12 cellular contexts compared by ENCODE assay signal in genomic region chr19:42276821-42277220, GRCh38. TPM values are rescaled to one million over a fixed set of nuclear protein-coding genes. Genes with fewer than 3 reads are reported as not detected.
DNase-seq lines count a peak whose midpoint lies in the region; ATAC-seq, FAIRE-seq and TF ChIP-seq lines count a peak whose summit lies in the region.
"Had no signal": no experiment of that assay in that cellular context is flagged by ENCODE, and none has a peak within 500 bp of the region (broad histone marks: within the 10 kb centered on the region; RNA-seq: fewer than 3 reads in every experiment).

No MANE protein-coding gene starts in this region.

- H3F3A ChIP-seq in GM23248 (ENCODE audit: insufficient read depth), result peaks cover 18% of the 10 kb centered on the region

- no peak for ATAC-seq in CD4-positive, alpha-beta T cell (ENCODE audit: poor library complexity)
- ATAC-seq in GM12878 (peak; percentile 16), HG03175 (IDR thresholded peaks at IDR 0.05; ENCODE audit: unreplicated experiment) (no peak), HG03469 (IDR thresholded peaks at IDR 0.05; ENCODE audit: unreplicated experiment) (no peak)

- no peaks in the 10 kb centered on the region for H3K9me3 ChIP-seq in CD4-positive, alpha-beta T cell (ENCODE audit: control insufficient read depth, low read length)
- H3K9me3 ChIP-seq in GM23248 (ENCODE audit: low read depth), result no peaks in the 10 kb centered on the region
- no peaks in the 10 kb centered on the region for H3K9me3 ChIP-seq in GM12878 (replicated peaks; ENCODE audit: control insufficient read depth, insufficient read depth, low read length)
- H3K9me3 ChIP-seq in prostate gland, result no peaks in the 10 kb centered on the region
- H3K9me3 ChIP-seq: SJSA1 had no signal

- H3K4me2 ChIP-seq in GM23248 (ENCODE audit: unreplicated experiment) (no peak overlapping the region), GM12878 (ENCODE audit: control insufficient read depth, insufficient read depth) (no peak overlapping the region)

- peaks cover 44% of the 10 kb centered on the region for H3K4me1 Mint-ChIP-seq in CD4-positive, alpha-beta T cell (ENCODE audit: low read depth)
- H3K4me1 Mint-ChIP-seq in nephron progenitor cell, result peaks cover 31% of the 10 kb centered on the region

- in situ Hi-C loops in GM23248 (cut with MboI), result no loop called here
- in situ Hi-C loops in GM12878 (cut with MboI), result loop anchor here (5.0 kb wide), 1 partner anchor 145 kb away; the partner anchor contains the start of gene POU2F2

- H2AFZ ChIP-seq in GM23248, result no peak overlapping the region
- no peak overlapping the region for H2AFZ ChIP-seq in GM12878 (ENCODE audit: control insufficient read depth, low read depth, low read length)

- no peak for TF ChIP-seq EP300 in GM12878 (IDR thresholded peaks at IDR 0.05; ENCODE audit: borderline replicate concordance in 1 of 2, control insufficient read depth in 1 of 2, low read depth in 2 of 2, low read length in 2 of 2)

- POLR2A ChIA-PET in CD4-positive, alpha-beta T cell (lab: Charles Lee), result no interaction called here
- POLR2A ChIA-PET in GM12878 (lab: Charles Lee), result interaction anchor here (1.3 to 1.7 kb wide), 2 partner anchors 16 to 33 kb away, joined by 3 to 5 read pairs; no protein-coding TSS in a partner anchor

- WGBS in GM23248 (ENCODE audit: low coverage in 1 of 2, low lambda C conversion rate in 2 of 2, missing lambda C conversion rate in 2 of 2), 2 experiments, result 49 to 62% methylated on average over 4 of the region's 4 CpGs
- WGBS in GM12878 (ENCODE audit: insufficient coverage, insufficient replicate concordance, low lambda C conversion rate, missing lambda C conversion rate), result 50% methylated on average over 4 of the region's 4 CpGs
- WGBS in prostate gland, result 63% methylated on average over 4 of the region's 4 CpGs

- peaks cover 21% of the 10 kb centered on the region for H3K36me3 Mint-ChIP-seq in CD4-positive, alpha-beta T cell (ENCODE audit: low read depth)
- peaks cover 14% of the 10 kb centered on the region for H3K36me3 Mint-ChIP-seq in nephron progenitor cell (ENCODE audit: low read depth)

- TF ChIP-seq RAD21 in GM12878 (IDR thresholded peaks at IDR 0.05; ENCODE audit: insufficient read depth, low read depth, low read length), result no peak

- H3K27ac ChIP-seq in CD4-positive, alpha-beta T cell (ENCODE audit: low read depth, low read length), result no peak overlapping the region
- H3K27ac ChIP-seq in GM23248 (peak overlapping the region; percentile 62), GM12878 (ENCODE audit: control insufficient read depth, insufficient read depth) (peak overlapping the region; percentile 52), prostate gland (peak overlapping the region; percentile 91 to 98)
- H3K27ac ChIP-seq: SJSA1 had no signal

- peak; percentile 47 for FAIRE-seq in GM12878 (lab: Jason Lieb, UNC)
- FAIRE-seq: urothelium cell line had no signal

- H3K27me3 ChIP-seq in CD4-positive, alpha-beta T cell (ENCODE audit: control insufficient read depth, insufficient read depth, low read length), result no peaks in the 10 kb centered on the region
- H3K27me3 ChIP-seq in GM23248 (replicated peaks; ENCODE audit: insufficient read depth) (no peaks in the 10 kb centered on the region), GM12878 (replicated peaks in 1 of 2; ENCODE audit: control insufficient read depth in 2 of 2, insufficient read depth in 2 of 2, low read length in 1 of 2) (no peaks in the 10 kb centered on the region), prostate gland (replicated peaks; ENCODE audit: insufficient read depth) (no peaks in the 10 kb centered on the region)
- H3K27me3 ChIP-seq: SJSA1 had no signal

- H3K4me3 Mint-ChIP-seq in CD4-positive, alpha-beta T cell, result no peak overlapping the region
- H3K4me3 Mint-ChIP-seq in nephron progenitor cell, result no peak overlapping the region

- H3K27ac Mint-ChIP-seq in CD4-positive, alpha-beta T cell, result peak overlapping the region; percentile 57
- no peak overlapping the region for H3K27ac Mint-ChIP-seq in nephron progenitor cell

- intact Hi-C loops in CD4-positive, alpha-beta T cell (cut with DNase I, micrococcal nuclease), result no loop called here
- intact Hi-C loops in GM12878 (cut with micrococcal nuclease; ENCODE audit: unreplicated experiment), result no loop called here
- intact Hi-C loops in prostate gland (cut with DNase I), result no loop called here

- TF ChIP-seq CTCF in CD4-positive, alpha-beta T cell (IDR thresholded peaks at IDR 0.05), result no peak
- TF ChIP-seq CTCF in GM12878 (IDR thresholded peaks at IDR 0.05 in 2 of 3, conservative IDR thresholded peaks at IDR 0.05 in 1 of 3; ENCODE audit: control insufficient read depth in 2 of 3, extremely low read depth in 1 of 3, insufficient read depth in 1 of 3, low read depth in 3 of 3, low read length in 3 of 3) (no peak), prostate gland (IDR thresholded peaks at IDR 0.05) (no peak), nephron progenitor cell (IDR thresholded peaks at IDR 0.05) (no peak)

- no peak overlapping the region for H3K4me3 ChIP-seq in GM23248
- no peak overlapping the region for H3K4me3 ChIP-seq in GM12878
- H3K4me3 ChIP-seq in prostate gland, result no peak overlapping the region
- H3K4me3 ChIP-seq: SJSA1 had no signal

- H3K36me3 ChIP-seq in GM23248 (ENCODE audit: low read depth) (no peaks in the 10 kb centered on the region), GM12878 (ENCODE audit: control insufficient read depth in 2 of 2, insufficient read depth in 2 of 2, low read length in 1 of 2) (peaks cover 3 to 17% of the 10 kb centered on the region in 2 experiments; a peak in 3 of 4 replicates), prostate gland (peaks cover 15 to 17% of the 10 kb centered on the region in 2 donors)

- no peaks in the 10 kb centered on the region for H3K9me2 ChIP-seq in GM23248 (ENCODE audit: insufficient read depth)

- H3K79me2 ChIP-seq in GM23248 (ENCODE audit: insufficient read depth) (peaks cover 84% of the 10 kb centered on the region), GM12878 (ENCODE audit: control insufficient read depth, insufficient read depth, low read length) (peaks cover 24% of the 10 kb centered on the region)

- DNase-seq in CD4-positive, alpha-beta T cell, result no peak
- DNase-seq in GM23248 (peak; percentile 77), GM12878 (ENCODE audit: low read depth, low spot score) (no peak), prostate gland (ENCODE audit: low spot score) (no peak), nephron progenitor cell (no peak)
- DNase-seq: KG1; stimulated activated CD4-positive, alpha-beta T cell treated with anti-CD3 and anti-CD28 coated beads, Interleukin-4, amount 100 ng/mL, for 4 hours had no signal

- TF ChIP-seq POLR2A in GM12878 (IDR thresholded peaks at IDR 0.05; ENCODE audit: low read depth, low read length) (no peak), prostate gland (IDR thresholded peaks at IDR 0.05) (no peak)

- H3K9me3 Mint-ChIP-seq in CD4-positive, alpha-beta T cell, result no peaks in the 10 kb centered on the region
- no peaks in the 10 kb centered on the region for H3K9me3 Mint-ChIP-seq in nephron progenitor cell
- H3K9me3 Mint-ChIP-seq: neural crest cell had no signal

- BruUV-seq in GM12878 (replicated peaks; lab: Mats Ljungman, UMichigan), result no TSS peak

- H3K9ac ChIP-seq in GM23248 (peak overlapping the region; percentile 38), GM12878 (ENCODE audit: control insufficient read depth, insufficient read depth, low read length) (no peak overlapping the region)

- no peaks in the 10 kb centered on the region for H3K27me3 Mint-ChIP-seq in CD4-positive, alpha-beta T cell
- no peaks in the 10 kb centered on the region for H3K27me3 Mint-ChIP-seq in nephron progenitor cell (ENCODE audit: low read depth, poor library complexity)

- RAD21 ChIA-PET in GM12878 (lab: Charles Lee; ENCODE audit: unreplicated experiment), result interaction anchor here (1.9 kb wide), 1 partner anchor 34 kb away, joined by 5 read pairs; the partner anchor contains the start of gene GSK3A

- H3K4me1 ChIP-seq in GM23248 (ENCODE audit: insufficient read depth) (peaks cover 46% of the 10 kb centered on the region), GM12878 (ENCODE audit: control insufficient read depth, insufficient read depth, low read length) (peaks cover 37% of the 10 kb centered on the region), prostate gland (replicated peaks) (peaks cover 26% of the 10 kb centered on the region)

- CTCF ChIA-PET in CD4-positive, alpha-beta T cell (lab: Charles Lee), result no interaction called here
- CTCF ChIA-PET in GM12878 (lab: Yijun Ruan, JAX), result interaction anchor here (0.6 to 6.7 kb wide), 3 partner anchors 32 to 164 kb away, joined by 3 to 111 read pairs (median 3); partner anchors contain the start of gene GSK3A

- H4K20me1 ChIP-seq in GM23248 (ENCODE audit: insufficient read depth), result no peaks in the 10 kb centered on the region
- H4K20me1 ChIP-seq in GM12878 (ENCODE audit: control insufficient read depth, insufficient read depth), result no peaks in the 10 kb centered on the region; the same call in 1 of the 2 replicates

- SMC1A ChIA-PET in GM12878 (lab: Charles Lee; ENCODE audit: uncharacterized antibody, unreplicated experiment), result interaction anchor here (5.1 kb wide), 1 partner anchor 32 kb away, joined by 70 read pairs; the partner anchor contains the start of gene GSK3A

RNA-seq across cellular contexts. Expression of gene CIC, which starts 7.8 kb away (rescaled TPM):
- 100 to 1,000 TPM; 114 to 119 TPM for total RNA-seq in CD4-positive, alpha-beta T cell
- 17.5 and 22.3 TPM in 2 replicates for total RNA-seq in GM23248 (2014; rRNA removed; shearing (Covaris generic))
- polyA plus RNA-seq in GM23248 (2016; fragmentation: Nextera tagmentation; extraction: Ambion mirVana) (7.8 and 8.3 TPM in 2 replicates), GM12878 (2011; rRNA removed) (2.4 and 3.8 TPM in 2 replicates), GM12878 (2014; fragmentation: Illumina TruSeq; extraction: Trizol) (1.7 and 7.4 TPM in 2 replicates), GM12878 (2014; fragmentation: Nextera tagmentation; extraction: Ambion mirVana) (under 1 TPM; 0.18 to 0.24 TPM), GM12878 (2014; rRNA removed) (24.0 and 27.7 TPM in 2 replicates), GM12878 (2016; fragmentation: Nextera tagmentation; extraction: Ambion mirVana) (1 to 10 TPM; 6.9 to 8.1 TPM)
- total RNA-seq in GM12878 (2013; cell fraction: nucleolus; rRNA removed), result 33.3 and 49.5 TPM in 2 replicates
- total RNA-seq in GM12878 (2014; rRNA removed) (8.0 and 9.5 TPM in 2 replicates), GM12878 (2014; rRNA removed; fragmentation: Illumina TruSeq; extraction: Trizol) (4.3 and 6.5 TPM in 2 replicates), GM12878 (2021) (47.3 and 50.6 TPM in 2 replicates), prostate gland (100 to 1,000 TPM in 1 of 2 donors, 10 to 100 TPM in 1; 64.6 to 145 TPM)
- polyA plus RNA-seq in GM12878 (2011; ENCODE audit: low read depth), result 9.5 TPM
- 6.7 and 9.9 TPM in 2 replicates for polyA plus RNA-seq in GM12878 (2011; cell fraction: cytosol; rRNA removed)
- polyA plus RNA-seq in GM12878 (2011; cell fraction: nucleus; rRNA removed), result 76.7 and 94.7 TPM in 2 replicates
- polyA plus RNA-seq in GM12878 (2012), result 29.1 and 30.8 TPM in 2 replicates
- polyA minus RNA-seq in GM12878 (2011; rRNA and poly(A)+ RNA removed), result 2.1 and 9.8 TPM in 2 replicates
- 10.2 and 11.2 TPM in 2 replicates for polyA minus RNA-seq in GM12878 (2011; cell fraction: cytosol; rRNA and poly(A)+ RNA removed)
- 13.1 and 24.6 TPM in 2 replicates for polyA minus RNA-seq in GM12878 (2011; cell fraction: nucleus; rRNA and poly(A)+ RNA removed)

RNA-seq across cellular contexts. Expression of gene ERF, which starts 21.9 kb away (rescaled TPM):
- 100 to 1,000 TPM; 105 to 113 TPM for total RNA-seq in CD4-positive, alpha-beta T cell
- 29.6 and 31.9 TPM in 2 replicates for total RNA-seq in GM23248 (2014; rRNA removed; shearing (Covaris generic))
- polyA plus RNA-seq in GM23248 (2016; fragmentation: Nextera tagmentation; extraction: Ambion mirVana) (21.2 and 24.7 TPM in 2 replicates), GM12878 (2011; rRNA removed) (15.1 and 34.5 TPM in 2 replicates), GM12878 (2014; fragmentation: Illumina TruSeq; extraction: Trizol) (4.9 and 17.8 TPM in 2 replicates), GM12878 (2014; fragmentation: Nextera tagmentation; extraction: Ambion mirVana) (under 1 TPM; 0.02 to 0.04 TPM), GM12878 (2014; rRNA removed) (33.0 and 40.2 TPM in 2 replicates), GM12878 (2016; fragmentation: Nextera tagmentation; extraction: Ambion mirVana) (1 to 10 TPM; 8.3 to 8.9 TPM)
- 29.9 and 31.1 TPM in 2 replicates for total RNA-seq in GM12878 (2013; cell fraction: nucleolus; rRNA removed)
- total RNA-seq in GM12878 (2014; rRNA removed) (15.9 and 22.2 TPM in 2 replicates), GM12878 (2014; rRNA removed; fragmentation: Illumina TruSeq; extraction: Trizol) (12.1 and 12.8 TPM in 2 replicates), GM12878 (2021) (51.8 and 56.3 TPM in 2 replicates), prostate gland (100 to 1,000 TPM in 1 of 2 donors, 10 to 100 TPM in 1; 33.9 to 121 TPM)
- 3.6 TPM for polyA plus RNA-seq in GM12878 (2011; ENCODE audit: low read depth)
- 23.3 and 39.9 TPM in 2 replicates for polyA plus RNA-seq in GM12878 (2011; cell fraction: cytosol; rRNA removed)
- 164 and 188 TPM in 2 replicates for polyA plus RNA-seq in GM12878 (2011; cell fraction: nucleus; rRNA removed)
- 21.7 and 22.0 TPM in 2 replicates for polyA plus RNA-seq in GM12878 (2012)
- 27.0 and 49.3 TPM in 2 replicates for polyA minus RNA-seq in GM12878 (2011; rRNA and poly(A)+ RNA removed)
- 19.8 and 25.4 TPM in 2 replicates for polyA minus RNA-seq in GM12878 (2011; cell fraction: cytosol; rRNA and poly(A)+ RNA removed)
- polyA minus RNA-seq in GM12878 (2011; cell fraction: nucleus; rRNA and poly(A)+ RNA removed), result 34.6 and 45.5 TPM in 2 replicates

RNA-seq across cellular contexts. Expression of gene PRR19, which starts 25.1 kb away (rescaled TPM):
- under 1 TPM in 1 of 2 experiments, not detected in 1; 0.16 TPM for total RNA-seq in CD4-positive, alpha-beta T cell
- 1.1 TPM in 1 of 2 replicates, not detected in the other for total RNA-seq in GM23248 (2014; rRNA removed; shearing (Covaris generic))
- polyA plus RNA-seq in GM23248 (2016; fragmentation: Nextera tagmentation; extraction: Ambion mirVana) (0.84 and 1.1 TPM in 2 replicates), GM12878 (2011; rRNA removed) (0.15 TPM in 1 of 2 replicates, not detected in the other), GM12878 (2014; fragmentation: Illumina TruSeq; extraction: Trizol) (0.11 and 0.43 TPM in 2 replicates), GM12878 (2014; fragmentation: Nextera tagmentation; extraction: Ambion mirVana) (under 1 TPM in 1 of 2 experiments, not detected in 1; 0.09 TPM), GM12878 (2014; rRNA removed) (0.81 and 1.7 TPM in 2 replicates), GM12878 (2016; fragmentation: Nextera tagmentation; extraction: Ambion mirVana) (1 to 10 TPM; 1.1 to 1.7 TPM)
- total RNA-seq in GM12878 (2013; cell fraction: nucleolus; rRNA removed), result 0.19 TPM in 1 of 2 replicates, not detected in the other
- total RNA-seq in GM12878 (2014; rRNA removed) (0.73 and 0.82 TPM in 2 replicates), GM12878 (2014; rRNA removed; fragmentation: Illumina TruSeq; extraction: Trizol) (0.18 and 0.31 TPM in 2 replicates), GM12878 (2021) (0.80 and 1.4 TPM in 2 replicates), prostate gland (1 to 10 TPM in 1 of 2 donors, under 1 TPM in 1; 0.32 to 8.4 TPM)
- 0.29 TPM for polyA plus RNA-seq in GM12878 (2011; ENCODE audit: low read depth)
- 0.50 and 0.55 TPM in 2 replicates for polyA plus RNA-seq in GM12878 (2011; cell fraction: cytosol; rRNA removed)
- polyA plus RNA-seq in GM12878 (2011; cell fraction: nucleus; rRNA removed), result 0.38 and 0.43 TPM in 2 replicates
- 0.38 and 0.49 TPM in 2 replicates for polyA plus RNA-seq in GM12878 (2012)
- 0.21 and 0.37 TPM in 2 replicates for polyA minus RNA-seq in GM12878 (2011; rRNA and poly(A)+ RNA removed)
- polyA minus RNA-seq in GM12878 (2011; cell fraction: cytosol; rRNA and poly(A)+ RNA removed), result not detected in 2 replicates
- polyA minus RNA-seq in GM12878 (2011; cell fraction: nucleus; rRNA and poly(A)+ RNA removed), result not detected in 2 replicates

RNA-seq across cellular contexts. Expression of gene PAFAH1B3, which starts 25.6 kb away (rescaled TPM):
- total RNA-seq in CD4-positive, alpha-beta T cell, result 10 to 100 TPM; 10.6 to 11.8 TPM
- total RNA-seq in GM23248 (2014; rRNA removed; shearing (Covaris generic)), result 22.5 and 26.0 TPM in 2 replicates
- 19.4 and 22.1 TPM in 2 replicates for polyA plus RNA-seq in GM23248 (2016; fragmentation: Nextera tagmentation; extraction: Ambion mirVana)
- total RNA-seq in GM12878 (2013; cell fraction: nucleolus; rRNA removed), result 5.1 and 6.4 TPM in 2 replicates
- 57.7 and 78.6 TPM in 2 replicates for total RNA-seq in GM12878 (2014; rRNA removed)
- total RNA-seq in GM12878 (2014; rRNA removed; fragmentation: Illumina TruSeq; extraction: Trizol), result 32.0 and 41.3 TPM in 2 replicates
- 68.8 and 72.9 TPM in 2 replicates for total RNA-seq in GM12878 (2021)
- polyA plus RNA-seq in GM12878 (2011; ENCODE audit: low read depth), result 20.5 TPM
- 8.8 and 30.5 TPM in 2 replicates for polyA plus RNA-seq in GM12878 (2011; rRNA removed)
- polyA plus RNA-seq in GM12878 (2011; cell fraction: cytosol; rRNA removed), result 57.1 and 73.1 TPM in 2 replicates
- polyA plus RNA-seq in GM12878 (2011; cell fraction: nucleus; rRNA removed), result 43.1 and 44.9 TPM in 2 replicates
- 29.8 and 33.2 TPM in 2 replicates for polyA plus RNA-seq in GM12878 (2012)
- polyA plus RNA-seq in GM12878 (2014; fragmentation: Illumina TruSeq; extraction: Trizol), result 15.2 and 46.6 TPM in 2 replicates
- polyA plus RNA-seq in GM12878 (2014; fragmentation: Nextera tagmentation; extraction: Ambion mirVana), result 10 to 100 TPM in 1 of 2 experiments, 1 to 10 TPM in 1; 6.2 to 23.1 TPM
- polyA plus RNA-seq in GM12878 (2014; rRNA removed), result 56.1 and 66.2 TPM in 2 replicates
- 10 to 100 TPM; 77.7 to 79.6 TPM for polyA plus RNA-seq in GM12878 (2016; fragmentation: Nextera tagmentation; extraction: Ambion mirVana)
- polyA minus RNA-seq in GM12878 (2011; rRNA and poly(A)+ RNA removed), result 18.4 and 30.6 TPM in 2 replicates
- 14.2 and 19.0 TPM in 2 replicates for polyA minus RNA-seq in GM12878 (2011; cell fraction: cytosol; rRNA and poly(A)+ RNA removed)
- 8.0 and 13.3 TPM in 2 replicates for polyA minus RNA-seq in GM12878 (2011; cell fraction: nucleus; rRNA and poly(A)+ RNA removed)
- 10 to 100 TPM; 36.6 to 48.5 TPM for total RNA-seq in prostate gland

RNA-seq across cellular contexts. Expression of gene GSK3A, which starts 34.4 kb away (rescaled TPM):
- total RNA-seq in CD4-positive, alpha-beta T cell, result 10 to 100 TPM; 13.6 to 13.9 TPM
- total RNA-seq in GM23248 (2014; rRNA removed; shearing (Covaris generic)), result 23.1 and 33.4 TPM in 2 replicates
- polyA plus RNA-seq in GM23248 (2016; fragmentation: Nextera tagmentation; extraction: Ambion mirVana) (13.0 and 13.1 TPM in 2 replicates), GM12878 (2011; rRNA removed) (17.5 and 41.3 TPM in 2 replicates), GM12878 (2014; fragmentation: Illumina TruSeq; extraction: Trizol) (35.2 and 47.9 TPM in 2 replicates), GM12878 (2014; fragmentation: Nextera tagmentation; extraction: Ambion mirVana) (1 to 10 TPM in 1 of 2 experiments, under 1 TPM in 1; 1.00 to 1.2 TPM), GM12878 (2014; rRNA removed) (40.9 and 48.8 TPM in 2 replicates), GM12878 (2016; fragmentation: Nextera tagmentation; extraction: Ambion mirVana) (10 to 100 TPM in 1 of 2 experiments, 1 to 10 TPM in 1; 3.8 to 11.4 TPM)
- 7.7 and 11.1 TPM in 2 replicates for total RNA-seq in GM12878 (2013; cell fraction: nucleolus; rRNA removed)
- total RNA-seq in GM12878 (2014; rRNA removed) (11.5 and 15.0 TPM in 2 replicates), GM12878 (2014; rRNA removed; fragmentation: Illumina TruSeq; extraction: Trizol) (15.3 and 15.8 TPM in 2 replicates), GM12878 (2021) (35.6 and 38.6 TPM in 2 replicates), prostate gland (10 to 100 TPM; 37.1 to 61.6 TPM)
- polyA plus RNA-seq in GM12878 (2011; ENCODE audit: low read depth), result 12.6 TPM
- polyA plus RNA-seq in GM12878 (2011; cell fraction: cytosol; rRNA removed), result 44.7 and 48.5 TPM in 2 replicates
- 32.0 and 39.9 TPM in 2 replicates for polyA plus RNA-seq in GM12878 (2011; cell fraction: nucleus; rRNA removed)
- polyA plus RNA-seq in GM12878 (2012), result 24.5 and 27.4 TPM in 2 replicates
- 18.6 and 31.7 TPM in 2 replicates for polyA minus RNA-seq in GM12878 (2011; rRNA and poly(A)+ RNA removed)
- polyA minus RNA-seq in GM12878 (2011; cell fraction: cytosol; rRNA and poly(A)+ RNA removed), result 14.7 and 17.7 TPM in 2 replicates
- polyA minus RNA-seq in GM12878 (2011; cell fraction: nucleus; rRNA and poly(A)+ RNA removed), result 4.2 and 6.6 TPM in 2 replicates
